Comparison of ENCODE assay signal across 13 cellular contexts in the genomic region with DNA sequence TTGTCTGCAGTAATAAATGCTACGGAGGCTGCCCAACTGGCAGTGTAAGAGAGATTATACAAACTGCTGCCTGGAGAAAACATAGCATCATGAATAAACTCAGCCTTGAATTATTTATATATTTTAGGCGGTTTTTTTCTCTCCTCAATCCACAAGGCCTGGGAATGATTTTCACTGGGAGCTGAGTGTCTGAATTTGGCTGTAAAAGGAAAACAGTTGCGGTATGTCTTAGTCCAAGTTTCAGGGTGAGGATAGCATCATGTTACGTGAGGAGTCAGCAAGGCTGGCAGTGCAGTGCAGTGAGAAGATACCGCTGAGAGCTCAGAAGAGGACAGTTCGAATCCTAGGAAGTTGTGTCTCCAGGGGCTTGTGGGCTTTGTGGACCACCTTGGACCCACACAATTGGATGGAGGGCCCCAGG.
DNase-seq lines count a peak whose midpoint lies in the region; ATAC-seq and TF ChIP-seq lines count a peak whose summit lies in the region.
"Had no signal": no experiment of that assay in that cellular context is flagged by ENCODE, and none has a peak within 500 bp of the region (broad histone marks: within the 10 kb centered on the region; RNA-seq: fewer than 3 reads in every experiment).

No MANE protein-coding gene starts in this region.

- TF ChIP-seq EP300 in esophagus muscularis mucosa (IDR thresholded peaks at IDR 0.05) = no peak

- peaks cover 0 to 9% (median 0%) of the 10 kb centered on the region in 4 donors for H3K4me1 ChIP-seq in esophagus muscularis mucosa
- H3K4me1 ChIP-seq: prostate gland had no signal

- POLR2A ChIA-PET in AG04449 (lab: Yijun Ruan, JAX) = interaction anchor here (0.6 to 5.8 kb wide), 9 partner anchors 12 to 1084 kb away, joined by 3 to 44 read pairs (median 4); a partner anchor contains a TSS

- DNase-seq in AG04449 (ENCODE audit: low read depth, low spot score) (peak; percentile 97), MG63 (peak; percentile 75), esophagus muscularis mucosa (ENCODE audit: extremely low spot score) (peak; percentile 80), myocyte (ENCODE audit: low read depth) (peak; percentile 92), GDM1 (lab: John Stamatoyannopoulos, UW) (no peak), DMS 273 treated with DMSO at 0.1 percent for 48 hours (lab: John Stamatoyannopoulos, UW) (no peak)
- DNase-seq in effector memory CD8-positive, alpha-beta T cell = no peak
- DNase-seq: activated T-cell treated with anti-CD3 and anti-CD28 coated beads, Interleukin-2, amount 50 U/mL, for 72 hours; lower lobe of right lung; NCI-H82 had no signal

- no peak overlapping the region for H3K4me3 ChIP-seq in AG04449 (ENCODE audit: low read depth, low read length)
- H3K4me3 ChIP-seq in MG63 = no peak overlapping the region
- H3K4me3 ChIP-seq in esophagus muscularis mucosa = no peak overlapping the region
- H3K4me3 ChIP-seq: lower lobe of right lung, prostate gland had no signal

- H3K36me3 Mint-ChIP-seq in effector memory CD8-positive, alpha-beta T cell (ENCODE audit: insufficient read depth) = no peaks in the 10 kb centered on the region

- no peak overlapping the region for H3K4me3 Mint-ChIP-seq in effector memory CD8-positive, alpha-beta T cell
- H3K4me3 Mint-ChIP-seq: activated T-cell treated with anti-CD3 and anti-CD28 coated beads, Interleukin-2, amount 50 U/mL, for 72 hours; central memory CD8-positive, alpha-beta T cell had no signal

- H3K36me3 ChIP-seq in MG63 (no peaks in the 10 kb centered on the region), esophagus muscularis mucosa (no peaks in the 10 kb centered on the region)
- H3K36me3 ChIP-seq: lower lobe of right lung, prostate gland had no signal

- TF ChIP-seq CTCF in AG04449 (IDR thresholded peaks at IDR 0.05; ENCODE audit: insufficient read depth, low read length, missing control alignments) = no peak
- no peak for TF ChIP-seq CTCF in esophagus muscularis mucosa (IDR thresholded peaks at IDR 0.05)

- no peaks in the 10 kb centered on the region for H3K27me3 Mint-ChIP-seq in effector memory CD8-positive, alpha-beta T cell
- H3K27me3 Mint-ChIP-seq: central memory CD8-positive, alpha-beta T cell had no signal

- H3K9me3 ChIP-seq in MG63 = no peaks in the 10 kb centered on the region
- H3K9me3 ChIP-seq in esophagus muscularis mucosa = no peaks in the 10 kb centered on the region
- H3K9me3 ChIP-seq: lower lobe of right lung, prostate gland had no signal

- CTCF ChIA-PET in AG04449 (lab: Yijun Ruan, JAX) = interaction anchor here (0.7 to 7.4 kb wide), 3 partner anchors 8 to 263 kb away, joined by 3 to 64 read pairs (median 46); no protein-coding TSS in a partner anchor

- no peak overlapping the region for H3K27ac Mint-ChIP-seq in effector memory CD8-positive, alpha-beta T cell
- H3K27ac Mint-ChIP-seq: activated T-cell treated with anti-CD3 and anti-CD28 coated beads, Interleukin-2, amount 50 U/mL, for 72 hours had no signal

- H3K4me1 Mint-ChIP-seq in effector memory CD8-positive, alpha-beta T cell (ENCODE audit: low read depth in 2 of 2) = no peaks in the 10 kb centered on the region
- H3K4me1 Mint-ChIP-seq: central memory CD8-positive, alpha-beta T cell had no signal

- intact Hi-C loops in esophagus muscularis mucosa (cut with DNase I) = no loop called here

- peaks cover 0 to 7% of the 10 kb centered on the region in 2 donors for H3K9me3 Mint-ChIP-seq in effector memory CD8-positive, alpha-beta T cell

- H3K27me3 ChIP-seq in MG63 (no peaks in the 10 kb centered on the region), esophagus muscularis mucosa (no peaks in the 10 kb centered on the region)

- WGBS in esophagus muscularis mucosa = 53% methylated on average over 5 of the region's 6 CpGs

- H3K27ac ChIP-seq in esophagus muscularis mucosa (replicated peaks in 1 of 4) = peak overlapping the region in 2 of 4 donors; percentile 37 to 42
- H3K27ac ChIP-seq: lower lobe of right lung had no signal

- ATAC-seq in HG02973 (IDR thresholded peaks at IDR 0.05; ENCODE audit: unreplicated experiment) = no peak
- no peak for ATAC-seq in effector memory CD8-positive, alpha-beta T cell (replicated peaks)
- ATAC-seq: activated T-cell treated with anti-CD3 and anti-CD28 coated beads, Interleukin-2, amount 50 U/mL, for 72 hours had no signal

- no peak for TF ChIP-seq POLR2A in esophagus muscularis mucosa (IDR thresholded peaks at IDR 0.05; ENCODE audit: low read depth)

Comparison
In these comparisons a context has a peak if more than half of its experiments do, and no peak if none do; other contexts are left out.
1. DNase-seq: peak in AG04449 (single experiment), MG63 (single experiment), esophagus muscularis mucosa (single experiment) and myocyte (single experiment); none in effector memory CD8-positive, alpha-beta T cell (0 of 3), GDM1 (single experiment) and DMS 273 treated with DMSO at 0.1 percent for 48 hours (single experiment).